1 cellular context compared by ENCODE assay signal in the genomic region with DNA sequence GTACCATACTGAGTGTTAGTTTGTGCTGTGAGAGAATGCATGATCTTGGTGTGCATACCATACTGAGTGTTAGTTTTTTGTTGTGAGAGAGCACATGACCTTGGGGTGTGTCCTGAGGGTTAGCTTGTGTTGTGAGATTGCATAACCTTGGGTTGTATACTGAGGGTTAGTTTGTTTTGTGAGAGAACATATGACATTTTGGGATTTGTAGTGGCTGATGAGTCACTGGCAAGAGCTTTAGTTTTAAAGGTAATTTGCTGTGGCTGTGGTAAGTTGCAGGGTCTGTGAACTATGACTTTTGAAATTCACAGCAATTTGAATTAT.
TF ChIP-seq lines count a peak whose summit lies in the region.

No MANE protein-coding gene starts in this region.

TF ChIP-seq in K562, 482 proteins besides CTCF, POLR2A, EP300 and RAD21 (continued from another document):
- TF ChIP-seq BRF2 (IDR thresholded peaks at IDR 0.05; ENCODE audit: borderline replicate concordance, insufficient read depth, insufficient read length) (no peak), FOXK2 (conservative IDR thresholded peaks at IDR 0.05 in 1 of 2, IDR thresholded peaks at IDR 0.05 in 1 of 2; ENCODE audit: low read depth in 2 of 2) (peak in 1 of 2 experiments; percentile 57; a peak in 1 of 4 replicates), ZNF518B (CRISPR knock-in tag; IDR thresholded peaks at IDR 0.05) (no peak)
